Comparison of ENCODE assay signal across 18 cellular contexts in genomic region chr7:36266683-36267082, GRCh38.
DNase-seq lines count a peak whose midpoint lies in the region; ATAC-seq, FAIRE-seq and TF ChIP-seq lines count a peak whose summit lies in the region.
"Had no signal": no experiment of that assay in that cellular context is flagged by ENCODE, and none has a peak within 500 bp of the region (broad histone marks: within the 10 kb centered on the region; RNA-seq: fewer than 3 reads in every experiment).

No MANE protein-coding gene starts in this region.

- WGBS in A549 (ENCODE audit: missing lambda C conversion rate), result 93% methylated on average over 3 of the region's 3 CpGs
- 95% methylated on average over 3 of the region's 3 CpGs for WGBS in esophagus muscularis mucosa

- POLR2A ChIA-PET in A549 (lab: Yijun Ruan, JAX), result no interaction called here

- no peak for FAIRE-seq in A549 (lab: Jason Lieb, UNC)

- no peaks in the 10 kb centered on the region for H3K36me3 ChIP-seq in esophagus muscularis mucosa

- intact Hi-C loops in esophagus muscularis mucosa (cut with DNase I), result no loop called here

- ATAC-seq in A549, result no peak; a peak in 1 of 6 replicates
- ATAC-seq in HG02610 (IDR thresholded peaks at IDR 0.05; ENCODE audit: unreplicated experiment), result no peak
- ATAC-seq in GM19328 (IDR thresholded peaks at IDR 0.05; ENCODE audit: unreplicated experiment), result no peak
- ATAC-seq: GM23338, HCT116 had no signal

- H3K4me1 ChIP-seq in A549, result peaks cover 58% of the 10 kb centered on the region
- H3K4me1 ChIP-seq in esophagus muscularis mucosa, result peaks cover 31 to 50% (median 46%) of the 10 kb centered on the region in 4 donors

- H3K9me3 ChIP-seq in A549 (no peaks in the 10 kb centered on the region), esophagus muscularis mucosa (no peaks in the 10 kb centered on the region)

- TF ChIP-seq POLR2A in A549 (IDR thresholded peaks at IDR 0.05; ENCODE audit: low read length) (no peak), esophagus muscularis mucosa (IDR thresholded peaks at IDR 0.05; ENCODE audit: low read depth) (no peak)

- no peak for TF ChIP-seq EP300 in A549 (IDR thresholded peaks at IDR 0.05)
- no peak for TF ChIP-seq EP300 in esophagus muscularis mucosa (IDR thresholded peaks at IDR 0.05)

- no peak for TF ChIP-seq RAD21 in A549 (conservative IDR thresholded peaks at IDR 0.05 in 1 of 2, IDR thresholded peaks at IDR 0.05 in 1 of 2)

- H3K4me2 ChIP-seq in A549, result peak overlapping the region; percentile 57

- CTCF ChIA-PET in A549 (lab: Yijun Ruan, JAX), result interaction anchor here (1.5 kb wide), 1 partner anchor 24 kb away, joined by 4 read pairs; no protein-coding TSS in a partner anchor

- H3K4me3 ChIP-seq in A549 (no peak overlapping the region), esophagus muscularis mucosa (no peak overlapping the region)
- H3K4me3 ChIP-seq: GM23338, SK-N-MC had no signal

- H3K27ac ChIP-seq in A549 (peak overlapping the region in 1 of 2 experiments; percentile 25; a peak in 2 of 6 replicates), esophagus muscularis mucosa (replicated peaks in 1 of 4) (no peak overlapping the region)
- H3K27ac ChIP-seq: C4-2B, SK-N-MC had no signal

- H3K27me3 ChIP-seq in esophagus muscularis mucosa, result no peaks in the 10 kb centered on the region

- no peak for TF ChIP-seq CTCF in A549 (IDR thresholded peaks at IDR 0.05)
- no peak for TF ChIP-seq CTCF in esophagus muscularis mucosa (IDR thresholded peaks at IDR 0.05)

- DNase-seq in A549 (ENCODE audit: low read depth in 1 of 2, low spot score in 1 of 2) (peak in 1 of 2 experiments; percentile 24), DMS153 (lab: John Stamatoyannopoulos, UW) (peak; percentile 23), NCI-H748 (lab: John Stamatoyannopoulos, UW; ENCODE audit: unreplicated experiment) (peak; percentile 67), esophagus muscularis mucosa (ENCODE audit: extremely low spot score) (peak; percentile 42), SIG-M5 treated with dmso at 0.1 percent for 504 hours (lab: John Stamatoyannopoulos, UW; ENCODE audit: unreplicated experiment) (no peak)
- DNase-seq: DMS 273 treated with DMSO at 0.1 percent for 48 hours, GF-D8, KG1, NCI-H1417, NCI-H187, NCI-H524, Right ventricle myocardium superior had no signal

TF ChIP-seq in A549, 52 proteins besides CTCF, POLR2A, EP300 and RAD21:
- TF ChIP-seq CEBPB (IDR thresholded peaks at IDR 0.05), result no peak
- TF ChIP-seq FOXS1 (CRISPR knock-in tag; IDR thresholded peaks at IDR 0.05), result no peak
- no peak for TF ChIP-seq MYC (IDR thresholded peaks at IDR 0.05; ENCODE audit: borderline replicate concordance, low read length)
- no peak for TF ChIP-seq JUNB (IDR thresholded peaks at IDR 0.05)
- TF ChIP-seq HEYL (CRISPR knock-in tag; IDR thresholded peaks at IDR 0.05), result no peak
- no peak for TF ChIP-seq ESRRA (IDR thresholded peaks at IDR 0.05; ENCODE audit: borderline replicate concordance, low read length)
- TF ChIP-seq RCOR1 (IDR thresholded peaks at IDR 0.05; ENCODE audit: low read depth, low read length), result no peak
- no peak for TF ChIP-seq NFE2L2 (conservative IDR thresholded peaks at IDR 0.05; ENCODE audit: low read length)
